ENCODE assay signal across 3 cellular contexts in the genomic region with DNA sequence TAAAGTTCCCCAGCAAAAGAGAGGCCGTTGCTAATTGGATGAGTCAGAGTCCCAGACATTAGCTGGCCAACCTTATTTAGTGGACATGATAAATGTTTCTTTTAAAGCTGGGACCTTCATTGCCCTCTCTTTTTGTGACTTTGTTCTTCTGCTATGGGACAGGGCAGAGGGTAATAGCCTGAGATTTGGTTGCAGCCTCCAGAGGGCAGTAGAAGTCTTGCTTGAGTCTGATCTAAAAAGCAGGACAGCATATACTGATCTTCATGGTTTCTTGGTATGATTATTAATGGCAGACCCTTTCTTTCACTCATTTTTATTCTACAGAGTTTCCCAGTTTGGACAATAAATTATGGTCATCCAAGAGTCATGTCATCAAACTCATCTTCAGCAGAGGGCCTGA.
TF ChIP-seq lines count a peak whose summit lies in the region.

No MANE protein-coding gene starts in this region.

TF ChIP-seq in SK-N-SH, 30 proteins besides CTCF, POLR2A, EP300 and RAD21:
- no peak for TF ChIP-seq RCOR1 (IDR thresholded peaks at IDR 0.05; ENCODE audit: low read length)

TF ChIP-seq in SK-N-SH treated with all-trans-retinoic acid at 6 μM for 48 hours, 23 proteins besides CTCF, POLR2A, EP300 and RAD21:
- no peak for TF ChIP-seq BACH2 (CRISPR knock-in tag; IDR thresholded peaks at IDR 0.05; ENCODE audit: borderline replicate concordance)
- TF ChIP-seq ZNF8 (CRISPR knock-in tag; IDR thresholded peaks at IDR 0.05) = no peak
- TF ChIP-seq, protein P1, sequence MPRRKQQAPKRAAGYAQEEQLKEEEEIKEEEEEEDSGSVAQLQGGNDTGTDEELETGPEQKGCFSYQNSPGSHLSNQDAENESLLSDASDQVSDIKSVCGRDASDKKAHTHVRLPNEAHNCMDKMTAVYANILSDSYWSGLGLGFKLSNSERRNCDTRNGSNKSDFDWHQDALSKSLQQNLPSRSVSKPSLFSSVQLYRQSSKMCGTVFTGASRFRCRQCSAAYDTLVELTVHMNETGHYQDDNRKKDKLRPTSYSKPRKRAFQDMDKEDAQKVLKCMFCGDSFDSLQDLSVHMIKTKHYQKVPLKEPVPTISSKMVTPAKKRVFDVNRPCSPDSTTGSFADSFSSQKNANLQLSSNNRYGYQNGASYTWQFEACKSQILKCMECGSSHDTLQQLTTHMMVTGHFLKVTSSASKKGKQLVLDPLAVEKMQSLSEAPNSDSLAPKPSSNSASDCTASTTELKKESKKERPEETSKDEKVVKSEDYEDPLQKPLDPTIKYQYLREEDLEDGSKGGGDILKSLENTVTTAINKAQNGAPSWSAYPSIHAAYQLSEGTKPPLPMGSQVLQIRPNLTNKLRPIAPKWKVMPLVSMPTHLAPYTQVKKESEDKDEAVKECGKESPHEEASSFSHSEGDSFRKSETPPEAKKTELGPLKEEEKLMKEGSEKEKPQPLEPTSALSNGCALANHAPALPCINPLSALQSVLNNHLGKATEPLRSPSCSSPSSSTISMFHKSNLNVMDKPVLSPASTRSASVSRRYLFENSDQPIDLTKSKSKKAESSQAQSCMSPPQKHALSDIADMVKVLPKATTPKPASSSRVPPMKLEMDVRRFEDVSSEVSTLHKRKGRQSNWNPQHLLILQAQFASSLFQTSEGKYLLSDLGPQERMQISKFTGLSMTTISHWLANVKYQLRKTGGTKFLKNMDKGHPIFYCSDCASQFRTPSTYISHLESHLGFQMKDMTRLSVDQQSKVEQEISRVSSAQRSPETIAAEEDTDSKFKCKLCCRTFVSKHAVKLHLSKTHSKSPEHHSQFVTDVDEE (CRISPR knock-in tag; IDR thresholded peaks at IDR 0.05) = no peak
- TF ChIP-seq, protein P2, sequence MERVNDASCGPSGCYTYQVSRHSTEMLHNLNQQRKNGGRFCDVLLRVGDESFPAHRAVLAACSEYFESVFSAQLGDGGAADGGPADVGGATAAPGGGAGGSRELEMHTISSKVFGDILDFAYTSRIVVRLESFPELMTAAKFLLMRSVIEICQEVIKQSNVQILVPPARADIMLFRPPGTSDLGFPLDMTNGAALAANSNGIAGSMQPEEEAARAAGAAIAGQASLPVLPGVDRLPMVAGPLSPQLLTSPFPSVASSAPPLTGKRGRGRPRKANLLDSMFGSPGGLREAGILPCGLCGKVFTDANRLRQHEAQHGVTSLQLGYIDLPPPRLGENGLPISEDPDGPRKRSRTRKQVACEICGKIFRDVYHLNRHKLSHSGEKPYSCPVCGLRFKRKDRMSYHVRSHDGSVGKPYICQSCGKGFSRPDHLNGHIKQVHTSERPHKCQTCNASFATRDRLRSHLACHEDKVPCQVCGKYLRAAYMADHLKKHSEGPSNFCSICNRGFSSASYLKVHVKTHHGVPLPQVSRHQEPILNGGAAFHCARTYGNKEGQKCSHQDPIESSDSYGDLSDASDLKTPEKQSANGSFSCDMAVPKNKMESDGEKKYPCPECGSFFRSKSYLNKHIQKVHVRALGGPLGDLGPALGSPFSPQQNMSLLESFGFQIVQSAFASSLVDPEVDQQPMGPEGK (CRISPR knock-in tag; IDR thresholded peaks at IDR 0.05; ENCODE audit: borderline replicate concordance) = no peak
- TF ChIP-seq, protein P3, sequence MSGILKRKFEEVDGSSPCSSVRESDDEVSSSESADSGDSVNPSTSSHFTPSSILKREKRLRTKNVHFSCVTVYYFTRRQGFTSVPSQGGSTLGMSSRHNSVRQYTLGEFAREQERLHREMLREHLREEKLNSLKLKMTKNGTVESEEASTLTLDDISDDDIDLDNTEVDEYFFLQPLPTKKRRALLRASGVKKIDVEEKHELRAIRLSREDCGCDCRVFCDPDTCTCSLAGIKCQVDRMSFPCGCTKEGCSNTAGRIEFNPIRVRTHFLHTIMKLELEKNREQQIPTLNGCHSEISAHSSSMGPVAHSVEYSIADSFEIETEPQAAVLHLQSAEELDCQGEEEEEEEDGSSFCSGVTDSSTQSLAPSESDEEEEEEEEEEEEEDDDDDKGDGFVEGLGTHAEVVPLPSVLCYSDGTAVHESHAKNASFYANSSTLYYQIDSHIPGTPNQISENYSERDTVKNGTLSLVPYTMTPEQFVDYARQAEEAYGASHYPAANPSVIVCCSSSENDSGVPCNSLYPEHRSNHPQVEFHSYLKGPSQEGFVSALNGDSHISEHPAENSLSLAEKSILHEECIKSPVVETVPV (CRISPR knock-in tag; IDR thresholded peaks at IDR 0.05) = no peak
- no peak for TF ChIP-seq RARB (CRISPR knock-in tag; IDR thresholded peaks at IDR 0.05)
- TF ChIP-seq ZC3H10 (CRISPR knock-in tag; IDR thresholded peaks at IDR 0.05) = no peak
- no peak for TF ChIP-seq TCF4 (CRISPR knock-in tag; IDR thresholded peaks at IDR 0.05; ENCODE audit: borderline replicate concordance)
- no peak for TF ChIP-seq TOX (CRISPR knock-in tag; IDR thresholded peaks at IDR 0.05; ENCODE audit: borderline replicate concordance)
- TF ChIP-seq, protein P4, sequence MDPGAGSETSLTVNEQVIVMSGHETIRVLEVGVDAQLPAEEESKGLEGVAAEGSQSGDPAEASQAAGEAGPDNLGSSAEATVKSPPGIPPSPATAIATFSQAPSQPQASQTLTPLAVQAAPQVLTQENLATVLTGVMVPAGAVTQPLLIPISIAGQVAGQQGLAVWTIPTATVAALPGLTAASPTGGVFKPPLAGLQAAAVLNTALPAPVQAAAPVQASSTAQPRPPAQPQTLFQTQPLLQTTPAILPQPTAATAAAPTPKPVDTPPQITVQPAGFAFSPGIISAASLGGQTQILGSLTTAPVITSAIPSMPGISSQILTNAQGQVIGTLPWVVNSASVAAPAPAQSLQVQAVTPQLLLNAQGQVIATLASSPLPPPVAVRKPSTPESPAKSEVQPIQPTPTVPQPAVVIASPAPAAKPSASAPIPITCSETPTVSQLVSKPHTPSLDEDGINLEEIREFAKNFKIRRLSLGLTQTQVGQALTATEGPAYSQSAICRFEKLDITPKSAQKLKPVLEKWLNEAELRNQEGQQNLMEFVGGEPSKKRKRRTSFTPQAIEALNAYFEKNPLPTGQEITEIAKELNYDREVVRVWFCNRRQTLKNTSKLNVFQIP (CRISPR knock-in tag; IDR thresholded peaks at IDR 0.05; ENCODE audit: borderline replicate concordance, low read depth) = no peak
- no peak for TF ChIP-seq ISL1 (CRISPR knock-in tag; IDR thresholded peaks at IDR 0.05)
- TF ChIP-seq ZNF70 (CRISPR knock-in tag; IDR thresholded peaks at IDR 0.05) = no peak
- TF ChIP-seq OSR1 (CRISPR knock-in tag; IDR thresholded peaks at IDR 0.05) = no peak
- no peak for TF ChIP-seq PPARA (CRISPR knock-in tag; IDR thresholded peaks at IDR 0.05; ENCODE audit: borderline replicate concordance)
- TF ChIP-seq CSDC2 (CRISPR knock-in tag; IDR thresholded peaks at IDR 0.05) = no peak
- no peak for TF ChIP-seq ARNTL (CRISPR knock-in tag; IDR thresholded peaks at IDR 0.05; ENCODE audit: borderline replicate concordance, low read depth)
- TF ChIP-seq ZFP30 (CRISPR knock-in tag; IDR thresholded peaks at IDR 0.05) = no peak
- TF ChIP-seq ESRRG (CRISPR knock-in tag; IDR thresholded peaks at IDR 0.05) = no peak

TF ChIP-seq in K562, 482 proteins besides CTCF, POLR2A, EP300 and RAD21:
- TF ChIP-seq RBM15 (IDR thresholded peaks at IDR 0.05; ENCODE audit: insufficient read depth, low read length) (no peak), JUND (IDR thresholded peaks at IDR 0.05; ENCODE audit: borderline replicate concordance, low read depth, low read length) (no peak), JUND (tag; IDR thresholded peaks at IDR 0.05; ENCODE audit: borderline replicate concordance, low read depth, low read length) (no peak), CBX3 (IDR thresholded peaks at IDR 0.05; ENCODE audit: borderline replicate concordance in 1 of 2, low read length in 2 of 2) (no peak), ZC3H4 (CRISPR knock-in tag; IDR thresholded peaks at IDR 0.05; ENCODE audit: borderline replicate concordance) (no peak), ARHGAP35 (IDR thresholded peaks at IDR 0.05; ENCODE audit: partially characterized antibody) (no peak), PRMT5 (CRISPR knock-in tag; IDR thresholded peaks at IDR 0.05) (no peak), YY1 (IDR thresholded peaks at IDR 0.05; ENCODE audit: borderline replicate concordance in 1 of 3, control insufficient read depth in 1 of 3, extremely low read depth in 1 of 3, insufficient read depth in 3 of 3, insufficient read length in 1 of 3, insufficient replicate concordance in 2 of 3, low read depth in 1 of 3, low read length in 2 of 3) (no peak), HEY1 (CRISPR knock-in tag; IDR thresholded peaks at IDR 0.05; ENCODE audit: borderline replicate concordance) (no peak), STAG1 (CRISPR knock-in tag; IDR thresholded peaks at IDR 0.05; ENCODE audit: borderline replicate concordance) (no peak), SRSF7 (optimal IDR thresholded peaks at IDR 0.05; ENCODE audit: low read depth, low read length) (no peak), SNRNP70 (optimal IDR thresholded peaks at IDR 0.05; ENCODE audit: low read depth, low read length) (no peak)
- TF ChIP-seq, protein P5, sequence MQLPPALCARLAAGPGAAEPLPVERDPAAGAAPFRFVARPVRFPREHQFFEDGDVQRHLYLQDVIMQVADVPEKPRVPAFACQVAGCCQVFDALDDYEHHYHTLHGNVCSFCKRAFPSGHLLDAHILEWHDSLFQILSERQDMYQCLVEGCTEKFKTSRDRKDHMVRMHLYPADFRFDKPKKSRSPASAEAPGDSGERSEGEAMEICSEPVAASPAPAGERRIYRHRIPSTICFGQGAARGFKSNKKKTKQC (CRISPR knock-in tag; IDR thresholded peaks at IDR 0.05) = no peak
- TF ChIP-seq, protein P6, sequence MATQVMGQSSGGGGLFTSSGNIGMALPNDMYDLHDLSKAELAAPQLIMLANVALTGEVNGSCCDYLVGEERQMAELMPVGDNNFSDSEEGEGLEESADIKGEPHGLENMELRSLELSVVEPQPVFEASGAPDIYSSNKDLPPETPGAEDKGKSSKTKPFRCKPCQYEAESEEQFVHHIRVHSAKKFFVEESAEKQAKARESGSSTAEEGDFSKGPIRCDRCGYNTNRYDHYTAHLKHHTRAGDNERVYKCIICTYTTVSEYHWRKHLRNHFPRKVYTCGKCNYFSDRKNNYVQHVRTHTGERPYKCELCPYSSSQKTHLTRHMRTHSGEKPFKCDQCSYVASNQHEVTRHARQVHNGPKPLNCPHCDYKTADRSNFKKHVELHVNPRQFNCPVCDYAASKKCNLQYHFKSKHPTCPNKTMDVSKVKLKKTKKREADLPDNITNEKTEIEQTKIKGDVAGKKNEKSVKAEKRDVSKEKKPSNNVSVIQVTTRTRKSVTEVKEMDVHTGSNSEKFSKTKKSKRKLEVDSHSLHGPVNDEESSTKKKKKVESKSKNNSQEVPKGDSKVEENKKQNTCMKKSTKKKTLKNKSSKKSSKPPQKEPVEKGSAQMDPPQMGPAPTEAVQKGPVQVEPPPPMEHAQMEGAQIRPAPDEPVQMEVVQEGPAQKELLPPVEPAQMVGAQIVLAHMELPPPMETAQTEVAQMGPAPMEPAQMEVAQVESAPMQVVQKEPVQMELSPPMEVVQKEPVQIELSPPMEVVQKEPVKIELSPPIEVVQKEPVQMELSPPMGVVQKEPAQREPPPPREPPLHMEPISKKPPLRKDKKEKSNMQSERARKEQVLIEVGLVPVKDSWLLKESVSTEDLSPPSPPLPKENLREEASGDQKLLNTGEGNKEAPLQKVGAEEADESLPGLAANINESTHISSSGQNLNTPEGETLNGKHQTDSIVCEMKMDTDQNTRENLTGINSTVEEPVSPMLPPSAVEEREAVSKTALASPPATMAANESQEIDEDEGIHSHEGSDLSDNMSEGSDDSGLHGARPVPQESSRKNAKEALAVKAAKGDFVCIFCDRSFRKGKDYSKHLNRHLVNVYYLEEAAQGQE (CRISPR knock-in tag; IDR thresholded peaks at IDR 0.05; ENCODE audit: low read depth) = no peak
- TF ChIP-seq, protein P7, sequence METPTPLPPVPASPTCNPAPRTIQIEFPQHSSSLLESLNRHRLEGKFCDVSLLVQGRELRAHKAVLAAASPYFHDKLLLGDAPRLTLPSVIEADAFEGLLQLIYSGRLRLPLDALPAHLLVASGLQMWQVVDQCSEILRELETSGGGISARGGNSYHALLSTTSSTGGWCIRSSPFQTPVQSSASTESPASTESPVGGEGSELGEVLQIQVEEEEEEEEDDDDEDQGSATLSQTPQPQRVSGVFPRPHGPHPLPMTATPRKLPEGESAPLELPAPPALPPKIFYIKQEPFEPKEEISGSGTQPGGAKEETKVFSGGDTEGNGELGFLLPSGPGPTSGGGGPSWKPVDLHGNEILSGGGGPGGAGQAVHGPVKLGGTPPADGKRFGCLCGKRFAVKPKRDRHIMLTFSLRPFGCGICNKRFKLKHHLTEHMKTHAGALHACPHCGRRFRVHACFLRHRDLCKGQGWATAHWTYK (CRISPR knock-in tag; IDR thresholded peaks at IDR 0.05) = no peak
- TF ChIP-seq, protein P8, sequence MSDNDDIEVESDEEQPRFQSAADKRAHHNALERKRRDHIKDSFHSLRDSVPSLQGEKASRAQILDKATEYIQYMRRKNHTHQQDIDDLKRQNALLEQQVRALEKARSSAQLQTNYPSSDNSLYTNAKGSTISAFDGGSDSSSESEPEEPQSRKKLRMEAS (CRISPR knock-in tag; IDR thresholded peaks at IDR 0.05) = no peak
